In the genomic region with DNA sequence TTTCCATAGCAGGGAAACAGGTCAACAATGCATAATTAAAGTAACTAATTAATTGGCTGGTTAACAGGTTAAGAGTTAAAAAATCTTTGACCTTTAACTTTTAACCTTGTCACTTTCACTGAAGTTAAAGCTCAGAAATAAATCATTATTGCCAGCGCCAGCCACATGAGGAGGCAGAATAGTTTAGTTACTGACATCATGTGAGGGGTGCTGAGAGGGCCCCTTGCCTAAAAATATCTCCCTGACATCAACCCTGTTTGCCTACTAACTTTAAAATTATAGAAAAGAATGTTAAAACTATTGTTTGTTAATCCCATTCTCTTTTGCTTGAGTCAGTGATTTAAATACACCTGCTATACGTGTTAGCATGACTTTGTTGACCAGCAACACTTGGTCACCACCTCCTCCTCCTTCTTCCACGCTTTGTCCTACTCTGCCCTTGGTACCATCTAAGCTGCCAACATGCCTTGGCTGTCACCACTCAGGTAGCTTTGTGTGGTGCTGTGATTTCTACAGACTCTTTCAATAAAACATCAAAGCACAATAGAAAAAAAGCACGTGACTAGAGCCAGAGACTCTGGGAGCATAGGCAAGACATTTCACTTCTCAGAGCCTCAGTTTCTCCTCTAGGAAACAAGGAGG, we compare ENCODE assay signal across 17 cellular contexts. TPM values are rescaled to one million over a fixed set of nuclear protein-coding genes. Genes with fewer than 3 reads are reported as not detected.
DNase-seq lines count a peak whose midpoint lies in the region; ATAC-seq and TF ChIP-seq lines count a peak whose summit lies in the region.
"Had no signal": no experiment of that assay in that cellular context is flagged by ENCODE, and none has a peak within 500 bp of the region (broad histone marks: within the 10 kb centered on the region; RNA-seq: fewer than 3 reads in every experiment).

No MANE protein-coding gene starts in this region.

- H3K9me3 Mint-ChIP-seq in natural killer cell: no peaks in the 10 kb centered on the region
- H3K9me3 Mint-ChIP-seq: CD4-positive, alpha-beta memory T cell; HFFc6 had no signal

- H3K4me1 ChIP-seq in OCI-LY1 (ENCODE audit: insufficient read depth, low read length, severe bottlenecking): peaks cover 23% of the 10 kb centered on the region
- H3K4me1 ChIP-seq in heart left ventricle: peaks cover 0 to 36% (median 5%) of the 10 kb centered on the region in 12 donors
- peaks cover 0 to 12% of the 10 kb centered on the region in 2 donors for H3K4me1 ChIP-seq in right atrium auricular region
- peaks cover 33% of the 10 kb centered on the region for H3K4me1 ChIP-seq in psoas muscle
- H3K4me1 ChIP-seq: BE2C had no signal

- no peak for TF ChIP-seq POLR2A in heart left ventricle (IDR thresholded peaks at IDR 0.05)

- ATAC-seq in heart left ventricle: peak; percentile 35 to 69 (median 66)
- ATAC-seq in psoas muscle: peak; percentile 39 to 51 (median 46)
- no peak for ATAC-seq in HG02763 (IDR thresholded peaks at IDR 0.05; ENCODE audit: unreplicated experiment)
- ATAC-seq in natural killer cell: no peak

- no peaks in the 10 kb centered on the region for H3K9me3 ChIP-seq in OCI-LY1 (ENCODE audit: low read length)
- H3K9me3 ChIP-seq in heart left ventricle: no peaks in the 10 kb centered on the region
- no peaks in the 10 kb centered on the region for H3K9me3 ChIP-seq in right atrium auricular region
- no peaks in the 10 kb centered on the region for H3K9me3 ChIP-seq in psoas muscle
- H3K9me3 ChIP-seq: BE2C had no signal

- H3K27ac ChIP-seq in OCI-LY1 (ENCODE audit: low read depth, low read length, poor library complexity, severe bottlenecking) (no peak overlapping the region), heart left ventricle (peak overlapping the region; percentile 50 to 95 (median 84)), right atrium auricular region (peak overlapping the region; percentile 84 to 91), psoas muscle (peak overlapping the region; percentile 94), dorsolateral prefrontal cortex (no peak overlapping the region)
- H3K27ac ChIP-seq: C4-2B had no signal

- no peak overlapping the region for H3K4me3 Mint-ChIP-seq in natural killer cell
- H3K4me3 Mint-ChIP-seq: CD4-positive, alpha-beta memory T cell; HFFc6 had no signal

- no peak overlapping the region for H3K9ac ChIP-seq in OCI-LY1 (ENCODE audit: low read length)

- TF ChIP-seq CTCF in OCI-LY1 (IDR thresholded peaks at IDR 0.05; ENCODE audit: low read length) (no peak), heart left ventricle (IDR thresholded peaks at IDR 0.05) (no peak), right atrium auricular region (IDR thresholded peaks at IDR 0.05) (no peak), psoas muscle (IDR thresholded peaks at IDR 0.05) (no peak), dorsolateral prefrontal cortex (IDR thresholded peaks at IDR 0.05 in 54 of 56, conservative IDR thresholded peaks at IDR 0.05 in 2 of 56; ENCODE audit: low read depth in 1 of 56, partially characterized antibody in 56 of 56) (no peak), natural killer cell (IDR thresholded peaks at IDR 0.05) (no peak)

- no peaks in the 10 kb centered on the region for H4K20me1 ChIP-seq in OCI-LY1 (ENCODE audit: insufficient read depth, low read length)

- H3K4me1 Mint-ChIP-seq in natural killer cell: no peaks in the 10 kb centered on the region

- WGBS in heart left ventricle, 4 donors: 42 to 65% (median 56%) methylated on average over 4 of the region's 4 CpGs
- WGBS in psoas muscle, 3 donors: 22 to 33% (median 27%) methylated on average over 4 of the region's 4 CpGs

- no peaks in the 10 kb centered on the region for H3K79me2 ChIP-seq in OCI-LY1 (ENCODE audit: insufficient read depth, low read length)

- H3K36me3 ChIP-seq in OCI-LY1 (ENCODE audit: insufficient read depth, low read length): no peaks in the 10 kb centered on the region
- no peaks in the 10 kb centered on the region for H3K36me3 ChIP-seq in heart left ventricle
- no peaks in the 10 kb centered on the region for H3K36me3 ChIP-seq in right atrium auricular region
- no peaks in the 10 kb centered on the region for H3K36me3 ChIP-seq in psoas muscle (ENCODE audit: insufficient read depth in 1 of 2, low read depth in 1 of 2)
- H3K36me3 ChIP-seq: BE2C had no signal

- no peaks in the 10 kb centered on the region for H3K9me2 ChIP-seq in OCI-LY1 (ENCODE audit: low read depth, low read length)

- no peak overlapping the region for H3K4me2 ChIP-seq in OCI-LY1 (ENCODE audit: low read length)

- intact Hi-C loops in heart left ventricle (cut with DNase I) (loop anchor here in 3 of 10 donors (2.0 to 10.0 kb wide), 3 partner anchors 49 to 53 kb away; no protein-coding TSS in a partner anchor), psoas muscle (cut with DNase I) (loop anchor here in 1 of 2 donors (5.0 kb wide), 1 partner anchor 51 kb away; no protein-coding TSS in a partner anchor), dorsolateral prefrontal cortex (cut with DNase I) (no loop called here), natural killer cell (cut with micrococcal nuclease) (no loop called here)

- H3K4me3 ChIP-seq in OCI-LY1 (ENCODE audit: low read depth, low read length, poor library complexity, severe bottlenecking): no peak overlapping the region
- H3K4me3 ChIP-seq in heart left ventricle: peak overlapping the region in 7 of 12 donors; percentile 7 to 59 (median 52)
- H3K4me3 ChIP-seq in right atrium auricular region: peak overlapping the region in 1 of 2 donors; percentile 48
- peak overlapping the region; percentile 63 for H3K4me3 ChIP-seq in psoas muscle
- no peak overlapping the region for H3K4me3 ChIP-seq in dorsolateral prefrontal cortex

- no peaks in the 10 kb centered on the region for H3K27me3 ChIP-seq in OCI-LY1 (ENCODE audit: insufficient read depth, low read length)
- no peaks in the 10 kb centered on the region for H3K27me3 ChIP-seq in heart left ventricle
- no peaks in the 10 kb centered on the region for H3K27me3 ChIP-seq in right atrium auricular region
- H3K27me3 ChIP-seq in psoas muscle (ENCODE audit: insufficient read depth in 3 of 3, low read length in 2 of 3): no peaks in the 10 kb centered on the region
- H3K27me3 ChIP-seq in dorsolateral prefrontal cortex: no peaks in the 10 kb centered on the region

- H2AFZ ChIP-seq in OCI-LY1 (ENCODE audit: low read length): 0 out of 2 replicates have a peak overlapping the region, but pooled peaks have one; percentile 26

- H3K27ac Mint-ChIP-seq in natural killer cell: no peak overlapping the region
- H3K27ac Mint-ChIP-seq: CD4-positive, alpha-beta memory T cell; HFFc6 had no signal

- peaks cover 0 to 11% of the 10 kb centered on the region in 2 donors for H3K27me3 Mint-ChIP-seq in natural killer cell (ENCODE audit: low read depth in 2 of 2)

- no peaks in the 10 kb centered on the region for H3K36me3 Mint-ChIP-seq in natural killer cell
- H3K36me3 Mint-ChIP-seq: CD4-positive, alpha-beta memory T cell had no signal

- H3F3A ChIP-seq in OCI-LY1 (ENCODE audit: insufficient read depth, low read length): no peaks in the 10 kb centered on the region

- DNase-seq in heart left ventricle: peak in 3 of 5 donors; percentile 17 to 51 (median 44)
- DNase-seq in right atrium auricular region (ENCODE audit: low spot score): no peak
- DNase-seq in psoas muscle: no peak
- no peak for DNase-seq in EL
- no peak for DNase-seq in dorsolateral prefrontal cortex
- no peak for DNase-seq in natural killer cell
- DNase-seq: BE2C; CD4-positive, alpha-beta memory T cell; DMS153; DND-41; GF-D8; GOT3; HCEC 1CT; HFFc6 had no signal

RNA-seq across cellular contexts. Expression of a gene that starts 2.7 kb away (rescaled TPM):
- total RNA-seq in heart left ventricle: 100 to 1,000 TPM in 7 of 9 donors, 10 to 100 TPM in 2; 85.5 to 268 (median 192) TPM
- 10 to 100 TPM in 1 of 2 donors, 1 to 10 TPM in 1; 4.7 to 46.6 TPM for polyA plus RNA-seq in heart left ventricle
- 100 to 1,000 TPM in 1 of 2 donors, 10 to 100 TPM in 1; 81.6 to 187 TPM for total RNA-seq in right atrium auricular region
- 100 to 1,000 TPM in 1 of 4 donors, 10 to 100 TPM in 3; 33.0 to 152 (median 62.6) TPM for total RNA-seq in psoas muscle
- polyA plus RNA-seq in psoas muscle: 10 to 100 TPM in 2 of 3 donors, under 1 TPM in 1; 0.95 to 28.1 (median 14.1) TPM
- total RNA-seq in dorsolateral prefrontal cortex: 1 to 10 TPM in 119 of 120 experiments, under 1 TPM in 1; 0.91 to 5.5 (median 3.1) TPM
- total RNA-seq in natural killer cell: not detected
- total RNA-seq: CD4-positive, alpha-beta memory T cell; HFFc6 had no signal

RNA-seq across cellular contexts. Expression of a gene that starts 28.1 kb away (rescaled TPM):
- total RNA-seq in heart left ventricle (not detected), right atrium auricular region (not detected), psoas muscle (not detected), dorsolateral prefrontal cortex (under 1 TPM in 1 of 120 experiments, not detected in 119; 0.69 TPM), natural killer cell (not detected)
- polyA plus RNA-seq in heart left ventricle (not detected), psoas muscle (not detected)
- total RNA-seq: CD4-positive, alpha-beta memory T cell; HFFc6 had no signal
- polyA plus RNA-seq: CD4-positive, alpha-beta memory T cell had no signal

RNA-seq across cellular contexts. Expression of a gene that starts 50.1 kb away (rescaled TPM):
- total RNA-seq in heart left ventricle (1 to 10 TPM in 2 of 9 donors, under 1 TPM in 7; 0.13 to 1.5 (median 0.39) TPM), right atrium auricular region (under 1 TPM; 0.28 to 0.41 TPM), psoas muscle (under 1 TPM; 0.13 to 0.90 (median 0.50) TPM), dorsolateral prefrontal cortex (1 to 10 TPM in 47 of 120 experiments, under 1 TPM in 73; 0.31 to 2.9 (median 0.84) TPM), natural killer cell (1 to 10 TPM in 1 of 3 donors, under 1 TPM in 2; 0.66 to 1.2 (median 0.70) TPM)
- polyA plus RNA-seq in heart left ventricle (under 1 TPM; 0.11 to 0.15 TPM), psoas muscle (under 1 TPM; 0.01 to 0.30 (median 0.04) TPM)

Comparison
In these comparisons a context has a peak if more than half of its experiments do, and no peak if none do; other contexts are left out.
1. DNase-seq: peak in heart left ventricle (3 of 5); none in right atrium auricular region (single experiment), psoas muscle (0 of 2), EL (single experiment), dorsolateral prefrontal cortex (0 of 10) and natural killer cell (single experiment).
2. H3K27ac ChIP-seq: peak in heart left ventricle (12 of 12), right atrium auricular region (2 of 2) and psoas muscle (single experiment); none in OCI-LY1 (single experiment) and dorsolateral prefrontal cortex (0 of 59).
3. H3K4me3 ChIP-seq: peak in heart left ventricle (7 of 12) and psoas muscle (single experiment); none in OCI-LY1 (single experiment) and dorsolateral prefrontal cortex (0 of 59).
4. ATAC-seq: peak in heart left ventricle (4 of 4) and psoas muscle (4 of 4); none in HG02763 (single experiment) and natural killer cell (0 of 3).
5. RNA of a gene that starts 2.7 kb away (total RNA-seq): 85.5 to 268 TPM in heart left ventricle, 81.6 to 187 TPM in right atrium auricular region and 33.0 to 152 TPM in psoas muscle; 0.91 to 5.5 TPM in dorsolateral prefrontal cortex and not detected in natural killer cell; every median in the first group is over 4 times any median in the second.